Comparison of ENCODE assay signal across 25 cellular contexts in the genomic region with DNA sequence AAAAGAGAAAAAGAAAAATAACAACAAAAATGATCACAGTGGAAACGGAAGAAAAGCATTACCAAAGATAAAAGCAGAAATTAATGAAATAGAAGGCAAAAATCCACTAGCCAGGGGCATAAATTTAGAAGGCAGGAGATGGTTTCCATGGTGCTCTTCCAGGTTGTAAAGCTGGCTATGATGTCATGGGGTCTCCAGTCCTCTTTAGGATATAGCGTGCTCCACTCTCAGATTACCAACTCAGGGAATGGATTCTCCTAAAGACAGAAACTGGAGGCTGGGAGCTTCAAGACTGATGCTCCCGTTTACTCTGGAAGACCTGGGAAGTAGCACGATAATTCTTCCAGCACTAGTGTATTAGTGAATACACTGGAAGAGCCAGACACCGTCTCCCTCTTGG.
"Had no signal": no experiment of that assay in that cellular context is flagged by ENCODE, and none has a peak within 500 bp of the region (broad histone marks: within the 10 kb centered on the region; RNA-seq: fewer than 3 reads in every experiment).

No MANE protein-coding gene starts in this region.

- H3K9me3 ChIP-seq: esophagus muscularis mucosa, gastroesophageal sphincter, left lung, lower lobe of right lung, mucosa of descending colon had no signal

- H3K4me1 ChIP-seq: foreskin keratinocyte, gastroesophageal sphincter, lower lobe of right lung had no signal

- H3K27ac ChIP-seq: coronary artery, dorsolateral prefrontal cortex, esophagus muscularis mucosa, foreskin keratinocyte, gastroesophageal sphincter, heart left ventricle, hepatocyte, left lung, lower lobe of right lung had no signal

- H3K36me3 ChIP-seq: esophagus muscularis mucosa, gastroesophageal sphincter, heart left ventricle, left lung, lower lobe of right lung had no signal

- FAIRE-seq: colon, endothelial cell of umbilical vein, frontal cortex, kidney had no signal

- H3K4me3 ChIP-seq: coronary artery, dorsolateral prefrontal cortex, esophagus muscularis mucosa, gastroesophageal sphincter, heart left ventricle, hepatocyte, left lung, lower lobe of right lung, mucosa of descending colon had no signal

- DNase-seq: dermis blood vessel endothelial cell; dorsolateral prefrontal cortex; effector CD4-positive, alpha-beta T cell; effector memory CD4-positive, alpha-beta T cell; foreskin keratinocyte; heart left ventricle; hypothalamus; immature natural killer cell; islet precursor cell; kidney; kidney glomerular epithelial cell; left colon; left lung; left ventricle myocardium superior; lower lobe of right lung; mesenchymal stem cell; mucosa of descending colon; naive B cell had no signal
